Comparison of ENCODE assay signal across 9 cellular contexts in genomic region chr2:102185347-102185746, GRCh38. TPM values are rescaled to one million over a fixed set of nuclear protein-coding genes. Genes with fewer than 3 reads are reported as not detected.
DNase-seq lines count a peak whose midpoint lies in the region; ATAC-seq and TF ChIP-seq lines count a peak whose summit lies in the region.
"Had no signal": no experiment of that assay in that cellular context is flagged by ENCODE, and none has a peak within 500 bp of the region (broad histone marks: within the 10 kb centered on the region; RNA-seq: fewer than 3 reads in every experiment).

No MANE protein-coding gene starts in this region.

- H3K79me1 ChIP-seq in mesenchymal stem cell (replicated peaks; ENCODE audit: low read length, poor library complexity, severe bottlenecking), result no peaks in the 10 kb centered on the region

- H3K4me3 ChIP-seq in BJ (ENCODE audit: low read depth, low read length) (no peak overlapping the region), mesenchymal stem cell (ENCODE audit: insufficient read depth in 1 of 2, low read depth in 1 of 2, low read length in 2 of 2) (no peak overlapping the region)

- 68% methylated on average over 2 of the region's 2 CpGs for WGBS in mesenchymal stem cell

- DNase-seq in BJ (ENCODE audit: low read depth) (no peak), HCEC 1CT (peak; percentile 44), MCF 10A (ENCODE audit: unreplicated experiment) (peak; percentile 31), mesenchymal stem cell (no peak)
- DNase-seq in activated T-cell treated with anti-CD3 and anti-CD28 coated beads, Interleukin-2, amount 50 U/mL, for 4 hours, result no peak
- DNase-seq: effector CD8-positive, alpha-beta T cell had no signal

- H3K4me3 Mint-ChIP-seq in MCF 10A (ENCODE audit: unreplicated experiment), result no peak overlapping the region
- no peak overlapping the region for H3K4me3 Mint-ChIP-seq in activated T-cell treated with anti-CD3 and anti-CD28 coated beads, Interleukin-2, amount 50 U/mL, for 4 hours
- H3K4me3 Mint-ChIP-seq in stimulated activated memory B cell treated with anti-CD40 and anti-IgM and Interleukin-4, amounts not matched to agents 10 μg/mL and 1 μg/mL and 100 μg/mL, for 72 hours, result no peak overlapping the region

- intact Hi-C loops in MCF 10A (cut with micrococcal nuclease), result loop anchor here (1.0 to 5.0 kb wide), 2 partner anchors 55 to 262 kb away; no protein-coding TSS in a partner anchor

- no peak overlapping the region for H3K4ac ChIP-seq in mesenchymal stem cell (ENCODE audit: low read depth in 1 of 2, low read length in 2 of 2)

- no peaks in the 10 kb centered on the region for H3K9me3 ChIP-seq in mesenchymal stem cell (ENCODE audit: control insufficient read depth, low read length)

- H3K4me2 ChIP-seq in mesenchymal stem cell (ENCODE audit: low read length, poor library complexity, severe bottlenecking), result no peak overlapping the region

- TF ChIP-seq CTCF in BJ (IDR thresholded peaks at IDR 0.05; ENCODE audit: insufficient read depth, low read depth, low read length) (peak; percentile 51), MCF 10A (IDR thresholded peaks at IDR 0.05; ENCODE audit: unreplicated experiment) (peak; percentile 36)

- no peaks in the 10 kb centered on the region for H3K9me3 Mint-ChIP-seq in MCF 10A (ENCODE audit: unreplicated experiment)
- H3K9me3 Mint-ChIP-seq in activated T-cell treated with anti-CD3 and anti-CD28 coated beads, Interleukin-2, amount 50 U/mL, for 4 hours, result peaks cover 3% of the 10 kb centered on the region
- no peaks in the 10 kb centered on the region for H3K9me3 Mint-ChIP-seq in stimulated activated memory B cell treated with anti-CD40 and anti-IgM and Interleukin-4, amounts not matched to agents 10 μg/mL and 1 μg/mL and 100 μg/mL, for 72 hours

- H3K36me3 Mint-ChIP-seq in MCF 10A (ENCODE audit: insufficient read depth, unreplicated experiment), result no peaks in the 10 kb centered on the region
- H3K36me3 Mint-ChIP-seq in activated T-cell treated with anti-CD3 and anti-CD28 coated beads, Interleukin-2, amount 50 U/mL, for 4 hours (ENCODE audit: insufficient read depth), result no peaks in the 10 kb centered on the region
- no peaks in the 10 kb centered on the region for H3K36me3 Mint-ChIP-seq in stimulated activated memory B cell treated with anti-CD40 and anti-IgM and Interleukin-4, amounts not matched to agents 10 μg/mL and 1 μg/mL and 100 μg/mL, for 72 hours

- H2AK5ac ChIP-seq in mesenchymal stem cell (ENCODE audit: low read length, severe bottlenecking), result no peak overlapping the region

- H2BK15ac ChIP-seq in mesenchymal stem cell (ENCODE audit: low read depth, poor library complexity, severe bottlenecking), result no peak overlapping the region

- no peaks in the 10 kb centered on the region for H3K4me1 ChIP-seq in mesenchymal stem cell (ENCODE audit: control insufficient read depth, insufficient read depth, low read depth, low read length)

- no peaks in the 10 kb centered on the region for H3K27me3 Mint-ChIP-seq in MCF 10A (ENCODE audit: insufficient read depth, unreplicated experiment)
- peaks cover 11% of the 10 kb centered on the region for H3K27me3 Mint-ChIP-seq in activated T-cell treated with anti-CD3 and anti-CD28 coated beads, Interleukin-2, amount 50 U/mL, for 4 hours (ENCODE audit: low read depth)
- peaks cover 55% of the 10 kb centered on the region for H3K27me3 Mint-ChIP-seq in stimulated activated memory B cell treated with anti-CD40 and anti-IgM and Interleukin-4, amounts not matched to agents 10 μg/mL and 1 μg/mL and 100 μg/mL, for 72 hours

- no peak overlapping the region for H3K27ac ChIP-seq in mesenchymal stem cell (ENCODE audit: low read length, poor library complexity, severe bottlenecking)

- no peak overlapping the region for H3K23ac ChIP-seq in mesenchymal stem cell (ENCODE audit: low read length in 2 of 2)

- no peak overlapping the region for H4K91ac ChIP-seq in mesenchymal stem cell (ENCODE audit: low read length)

- ATAC-seq in GM18907 (IDR thresholded peaks at IDR 0.05; ENCODE audit: unreplicated experiment) (no peak), HG02678 (IDR thresholded peaks at IDR 0.05; ENCODE audit: unreplicated experiment) (no peak)
- ATAC-seq in activated T-cell treated with anti-CD3 and anti-CD28 coated beads, Interleukin-2, amount 50 U/mL, for 4 hours, result no peak
- ATAC-seq in stimulated activated memory B cell treated with anti-CD40 and anti-IgM and Interleukin-4, amounts not matched to agents 10 μg/mL and 1 μg/mL and 100 μg/mL, for 72 hours, result no peak

- no peak overlapping the region for H2BK5ac ChIP-seq in mesenchymal stem cell (ENCODE audit: low read depth, low read length, poor library complexity, severe bottlenecking)

- H3K9ac ChIP-seq in mesenchymal stem cell (ENCODE audit: low read length), result peak overlapping the region; percentile 21

- POLR2A ChIA-PET in BJ (lab: Charles Lee) (no interaction called here), MCF 10A (lab: Yijun Ruan, JAX) (interaction anchor here (0.6 to 0.7 kb wide), 2 partner anchors 16 to 56 kb away, joined by 3 read pairs; no protein-coding TSS in a partner anchor)

- peak overlapping the region in 1 of 2 experiments; percentile 35 for H3K18ac ChIP-seq in mesenchymal stem cell (ENCODE audit: low read depth in 1 of 2, low read length in 2 of 2)

- H3K14ac ChIP-seq in mesenchymal stem cell (ENCODE audit: low read length in 2 of 2), result no peak overlapping the region

- no TSS peak for BruUV-seq in MCF 10A (replicated peaks; lab: Mats Ljungman, UMichigan)

- no peak overlapping the region for H2AFZ ChIP-seq in mesenchymal stem cell (ENCODE audit: low read depth, low read length)

- CTCF ChIA-PET in BJ (lab: Yijun Ruan, JAX) (interaction anchor here (0.6 to 0.9 kb wide), 3 partner anchors 9 to 112 kb away, joined by 3 to 5 read pairs (median 3); no protein-coding TSS in a partner anchor), MCF 10A (lab: Yijun Ruan, JAX) (interaction anchor here (0.7 to 5.3 kb wide), 8 partner anchors 20 to 435 kb away, joined by 3 to 29 read pairs (median 4); no protein-coding TSS in a partner anchor)

- no peak overlapping the region for H3K27ac Mint-ChIP-seq in MCF 10A (ENCODE audit: low read depth, unreplicated experiment)
- H3K27ac Mint-ChIP-seq in stimulated activated memory B cell treated with anti-CD40 and anti-IgM and Interleukin-4, amounts not matched to agents 10 μg/mL and 1 μg/mL and 100 μg/mL, for 72 hours, result no peak overlapping the region

- no peaks in the 10 kb centered on the region for H3K4me1 Mint-ChIP-seq in MCF 10A (ENCODE audit: insufficient read depth, unreplicated experiment)
- peaks cover 22% of the 10 kb centered on the region for H3K4me1 Mint-ChIP-seq in activated T-cell treated with anti-CD3 and anti-CD28 coated beads, Interleukin-2, amount 50 U/mL, for 4 hours (ENCODE audit: low read depth)
- peaks cover 8% of the 10 kb centered on the region for H3K4me1 Mint-ChIP-seq in stimulated activated memory B cell treated with anti-CD40 and anti-IgM and Interleukin-4, amounts not matched to agents 10 μg/mL and 1 μg/mL and 100 μg/mL, for 72 hours

- H3K36me3 ChIP-seq in BJ (ENCODE audit: control insufficient read depth, insufficient read depth, low read length), result no peaks in the 10 kb centered on the region
- H3K36me3 ChIP-seq in mesenchymal stem cell (ENCODE audit: control insufficient read depth in 1 of 2, insufficient read depth in 2 of 2, low read depth in 1 of 2, low read length in 2 of 2), result peaks cover 0 to 4% of the 10 kb centered on the region in 2 experiments

- no peak overlapping the region for H2BK12ac ChIP-seq in mesenchymal stem cell (ENCODE audit: low read length in 2 of 2)

- no peak overlapping the region for H2BK120ac ChIP-seq in mesenchymal stem cell (ENCODE audit: low read depth, low read length)

- no peaks in the 10 kb centered on the region; the same call in 1 of the 2 replicates for H3K27me3 ChIP-seq in BJ (ENCODE audit: control insufficient read depth, insufficient read depth, low read length)
- H3K27me3 ChIP-seq in mesenchymal stem cell (ENCODE audit: control insufficient read depth in 1 of 2, insufficient read depth in 1 of 2, low read length in 2 of 2), result no peaks in the 10 kb centered on the region

- no peak overlapping the region for H4K8ac ChIP-seq in mesenchymal stem cell (ENCODE audit: low read length)

RNA-seq across cellular contexts. Expression of gene IL1RL2, which starts 1.5 kb away (rescaled TPM):
- 0.09 and 0.11 TPM in 2 replicates for polyA plus RNA-seq in BJ (2011; rRNA removed)
- 0.15 and 0.28 TPM in 2 replicates for polyA minus RNA-seq in BJ (2011; rRNA and poly(A)+ RNA removed)
- not detected in 2 replicates for total RNA-seq in MCF 10A (2022)
- polyA plus RNA-seq in mesenchymal stem cell (2013, experiment 1 of 2), result 0.06 TPM
- polyA plus RNA-seq in mesenchymal stem cell (2013, experiment 2 of 2), result 0.12 TPM
- total RNA-seq in activated T-cell treated with anti-CD3 and anti-CD28 coated beads, Interleukin-2, amount 50 U/mL, for 4 hours, result under 1 TPM; 0.29 to 0.99 (median 0.60) TPM

RNA-seq across cellular contexts. Expression of gene IL1R1, which starts 42.8 kb away (rescaled TPM):
- polyA plus RNA-seq in BJ (2011; rRNA removed), result 37.3 and 43.4 TPM in 2 replicates
- polyA minus RNA-seq in BJ (2011; rRNA and poly(A)+ RNA removed), result 16.3 and 18.5 TPM in 2 replicates
- total RNA-seq in MCF 10A (2022), result 5.2 and 6.0 TPM in 2 replicates
- 378 TPM for polyA plus RNA-seq in mesenchymal stem cell (2013, experiment 1 of 2)
- 388 TPM for polyA plus RNA-seq in mesenchymal stem cell (2013, experiment 2 of 2)
- total RNA-seq in activated T-cell treated with anti-CD3 and anti-CD28 coated beads, Interleukin-2, amount 50 U/mL, for 4 hours, result 10 to 100 TPM; 19.6 to 33.5 (median 21.3) TPM

Comparison
In these comparisons a context has a peak if more than half of its experiments do, and no peak if none do; other contexts are left out.
1. DNase-seq: peak in HCEC 1CT (single experiment) and MCF 10A (single experiment); none in BJ (single experiment), mesenchymal stem cell (single experiment) and activated T-cell treated with anti-CD3 and anti-CD28 coated beads, Interleukin-2, amount 50 U/mL, for 4 hours (single experiment).